ENCODE assay signal across 8 cellular contexts in genomic region chr4:89056292-89056952, GRCh38. TPM values are rescaled to one million over a fixed set of nuclear protein-coding genes. Genes with fewer than 3 reads are reported as not detected.
DNase-seq lines count a peak whose midpoint lies in the region; ATAC-seq, FAIRE-seq and TF ChIP-seq lines count a peak whose summit lies in the region.

No MANE protein-coding gene starts in this region.

- H3K36me3 ChIP-seq in right lobe of liver, result no peaks in the 10 kb centered on the region
- H3K36me3 ChIP-seq in SK-N-SH (replicated peaks in 1 of 2; ENCODE audit: control insufficient read depth in 1 of 2, insufficient read depth in 2 of 2, low read length in 1 of 2), result no peaks in the 10 kb centered on the region

- H3K27me3 ChIP-seq in right lobe of liver (no peaks in the 10 kb centered on the region), SK-N-SH (ENCODE audit: insufficient read depth) (no peaks in the 10 kb centered on the region)

- H3K9ac ChIP-seq in SK-N-SH, result no peak overlapping the region

- POLR2A ChIA-PET in A549 (lab: Yijun Ruan, JAX), result no interaction called here
- POLR2A ChIA-PET in HEK293T (lab: Yijun Ruan, JAX), result interaction anchor here (1.0 to 1.5 kb wide), 3 partner anchors 14 to 55 kb away, joined by 3 to 8 read pairs (median 3); partner anchors contain the start of gene TIGD2
- POLR2A ChIA-PET in SK-N-SH (lab: Yijun Ruan, JAX), result no interaction called here

- H4K20me1 ChIP-seq in SK-N-SH (ENCODE audit: insufficient read depth), result no peaks in the 10 kb centered on the region

- CTCF ChIA-PET in A549 (lab: Yijun Ruan, JAX), result interaction anchor here (1.5 kb wide), 1 partner anchor 55 kb away, joined by 5 read pairs; the partner anchor contains the start of gene TIGD2
- CTCF ChIA-PET in HEK293T (lab: Yijun Ruan, JAX), result no interaction called here
- CTCF ChIA-PET in SK-N-SH (lab: Yijun Ruan, JAX), result interaction anchor here (0.9 to 1.0 kb wide), 3 partner anchors 12 to 54 kb away, joined by 3 to 4 read pairs (median 3); no protein-coding TSS in a partner anchor

- WGBS in A549 (ENCODE audit: missing lambda C conversion rate), result 1% methylated on average over 2 of the region's 2 CpGs
- WGBS in right lobe of liver (ENCODE audit: insufficient coverage, low coverage, low lambda C conversion rate, missing lambda C conversion rate), result 34% methylated on average over 2 of the region's 2 CpGs
- WGBS in SK-N-SH (ENCODE audit: low lambda C conversion rate), result 49% methylated on average over 2 of the region's 2 CpGs

- no peak overlapping the region for H2AFZ ChIP-seq in SK-N-SH (ENCODE audit: low read depth)

- no peak for FAIRE-seq in A549 (lab: Jason Lieb, UNC)

- no peaks in the 10 kb centered on the region for H3K79me2 ChIP-seq in SK-N-SH (ENCODE audit: insufficient read depth)

- TF ChIP-seq CTCF in A549 (IDR thresholded peaks at IDR 0.05) (no peak), brain (conservative IDR thresholded peaks at IDR 0.05) (no peak), right lobe of liver (IDR thresholded peaks at IDR 0.05) (no peak), SK-N-SH (IDR thresholded peaks at IDR 0.05) (no peak)

- H3K4me1 Mint-ChIP-seq in brain, result peaks cover 56% of the 10 kb centered on the region

- H3K9me3 ChIP-seq in A549 (no peaks in the 10 kb centered on the region), right lobe of liver (no peaks in the 10 kb centered on the region), SK-N-SH (no peaks in the 10 kb centered on the region)

- H3K27ac Mint-ChIP-seq in brain, result peak overlapping the region; percentile 81 to 95 (median 93)

- H3K4me1 ChIP-seq in A549, result peaks cover 7% of the 10 kb centered on the region; the same call in 1 of the 3 replicates
- no peaks in the 10 kb centered on the region for H3K4me1 ChIP-seq in right lobe of liver
- no peaks in the 10 kb centered on the region for H3K4me1 ChIP-seq in SK-N-SH (ENCODE audit: control insufficient read depth in 1 of 2, insufficient read depth in 2 of 2, low read depth in 1 of 2, low read length in 1 of 2)

- peak overlapping the region; percentile 71 for H3K4me2 ChIP-seq in A549
- no peak overlapping the region for H3K4me2 ChIP-seq in SK-N-SH

- H3K9me2 ChIP-seq in SK-N-SH, result no peaks in the 10 kb centered on the region

- no peak for TF ChIP-seq POLR2A in A549 (IDR thresholded peaks at IDR 0.05; ENCODE audit: low read length)
- no peak for TF ChIP-seq POLR2A in right lobe of liver (IDR thresholded peaks at IDR 0.05)

- peaks cover 12% of the 10 kb centered on the region for H3K36me3 Mint-ChIP-seq in brain

- TF ChIP-seq EP300 in A549 (IDR thresholded peaks at IDR 0.05) (no peak), SK-N-SH (IDR thresholded peaks at IDR 0.05; ENCODE audit: borderline replicate concordance in 1 of 2, low read depth in 1 of 2, low read length in 1 of 2) (no peak)

- TF ChIP-seq RAD21 in A549 (conservative IDR thresholded peaks at IDR 0.05 in 1 of 2, IDR thresholded peaks at IDR 0.05 in 1 of 2) (no peak), SK-N-SH (IDR thresholded peaks at IDR 0.05; ENCODE audit: low read length) (no peak)

- peaks cover 15% of the 10 kb centered on the region for H3K27me3 Mint-ChIP-seq in brain

- peaks cover 9 to 26% (median 21%) of the 10 kb centered on the region in 5 experiments for H3K9me3 Mint-ChIP-seq in brain

- peak overlapping the region; percentile 86 to 94 (median 90) for H3K4me3 Mint-ChIP-seq in brain

- no peaks in the 10 kb centered on the region for H3F3A ChIP-seq in SK-N-SH (replicated peaks; ENCODE audit: insufficient read depth)

- H3K27ac ChIP-seq in A549 (peak overlapping the region; percentile 80 to 88), right lobe of liver (peak overlapping the region; percentile 1 to 34 (median 2)), SK-N-SH (ENCODE audit: low read depth in 2 of 2, low read length in 1 of 2) (no peak overlapping the region)

- no peak for DNase-seq in A549 (ENCODE audit: low read depth in 1 of 2, low spot score in 1 of 2)
- DNase-seq in HEK293T (ENCODE audit: extremely low spot score), result peak; percentile 28
- no peak for DNase-seq in right lobe of liver
- no peak for DNase-seq in OCI-M2 (lab: John Stamatoyannopoulos, UW; ENCODE audit: unreplicated experiment)
- no peak for DNase-seq in HT-29 (ENCODE audit: low spot score)
- DNase-seq in SK-N-SH, result no peak
- no peak for DNase-seq in NOMO-1 (lab: John Stamatoyannopoulos, UW; ENCODE audit: unreplicated experiment in 2 of 2)

- intact Hi-C loops in right lobe of liver (cut with DNase I), result no loop called here

- H3K4me3 ChIP-seq in A549 (peak overlapping the region; percentile 57), right lobe of liver (peak overlapping the region; percentile 24 to 45 (median 42)), SK-N-SH (ENCODE audit: low read depth in 2 of 2, low read length in 1 of 2) (peak overlapping the region in 1 of 2 experiments; percentile 12; a peak in 1 of 4 replicates)

- ATAC-seq in A549 (peak in 1 of 2 experiments; percentile 90; a peak in 3 of 6 replicates), right lobe of liver (peak in 3 of 4 donors; percentile 57 to 71 (median 66))

TF ChIP-seq in A549, 52 proteins besides CTCF, POLR2A, EP300 and RAD21:
- TF ChIP-seq ZSCAN20 (CRISPR knock-in tag; IDR thresholded peaks at IDR 0.05), result no peak
- no peak for TF ChIP-seq NFE2L2 (conservative IDR thresholded peaks at IDR 0.05; ENCODE audit: low read length)
- TF ChIP-seq TFCP2L1 (CRISPR knock-in tag; IDR thresholded peaks at IDR 0.05), result no peak
- TF ChIP-seq PHF8 (IDR thresholded peaks at IDR 0.05; ENCODE audit: borderline replicate concordance, low read depth), result no peak
- no peak for TF ChIP-seq CHD4 (IDR thresholded peaks at IDR 0.05; ENCODE audit: borderline replicate concordance)

TF ChIP-seq in HEK293T, 16 proteins besides CTCF, POLR2A, EP300 and RAD21:
- TF ChIP-seq FOXK2 (IDR thresholded peaks at IDR 0.05) (peak; percentile 40; the same call in 1 of the 2 replicates), FOXA1 (IDR thresholded peaks at IDR 0.05) (no peak)

TF ChIP-seq in SK-N-SH, 30 proteins besides CTCF, POLR2A, EP300 and RAD21:
- TF ChIP-seq PBX3 (IDR thresholded peaks at IDR 0.05), result no peak
- no peak for TF ChIP-seq TCF12 (IDR thresholded peaks at IDR 0.05)
- TF ChIP-seq NRF1 (IDR thresholded peaks at IDR 0.05; ENCODE audit: low read depth, low read length), result no peak
- no peak for TF ChIP-seq MAX (IDR thresholded peaks at IDR 0.05; ENCODE audit: low read depth)
- no peak for TF ChIP-seq RFX5 (IDR thresholded peaks at IDR 0.05; ENCODE audit: low read length)
- TF ChIP-seq MXI1 (IDR thresholded peaks at IDR 0.05; ENCODE audit: low read depth, low read length), result no peak
- no peak for TF ChIP-seq USF2 (IDR thresholded peaks at IDR 0.05; ENCODE audit: borderline replicate concordance, low read depth, low read length)
- TF ChIP-seq POLR2AphosphoS5 (IDR thresholded peaks at IDR 0.05; ENCODE audit: low read depth, low read length), result no peak
- no peak for TF ChIP-seq GABPA (IDR thresholded peaks at IDR 0.05; ENCODE audit: low read depth)
- no peak for TF ChIP-seq GATA2 (CRISPR knock-in tag; IDR thresholded peaks at IDR 0.05)
TF ChIP-seq in SK-N-SH: peak in this region for 0.

RNA-seq across cellular contexts. Expression of gene FAM13A, which starts 0.6 kb away (rescaled TPM):
- polyA plus RNA-seq in A549 (2011; rRNA removed) (21.0 and 22.0 TPM in 2 replicates), A549 (2017; fragmentation: RNase III; extraction: RNeasy Plus Mini Kit Qiagen cat#74134 plus additional on column Dnase treatment) (5.7 to 6.9 TPM (median 6.5 TPM) in 3 replicates), brain (ENCODE audit: insufficient read depth, low read depth, low replicate concordance) (4.0 TPM), SK-N-SH (2012; rRNA removed) (0.67 and 1.1 TPM in 2 replicates)
- polyA plus RNA-seq in A549 (2012; cell fraction: cytosol; rRNA removed), result 3.6 and 3.8 TPM in 2 replicates
- 5.3 and 6.5 TPM in 2 replicates for polyA plus RNA-seq in A549 (2012; cell fraction: nucleus; rRNA removed)
- 34.8 and 43.1 TPM in 2 replicates for polyA minus RNA-seq in A549 (2011; rRNA and poly(A)+ RNA removed)
- 10 to 100 TPM; 28.3 to 82.5 (median 51.7) TPM for total RNA-seq in right lobe of liver
- 6.6 and 7.1 TPM in 2 replicates for total RNA-seq in HT-29 (2014; rRNA removed; shearing (Covaris generic))
- polyA plus RNA-seq in SK-N-SH (2012; cell fraction: cytosol; rRNA removed), result 0.75 and 0.76 TPM in 2 replicates
- polyA plus RNA-seq in SK-N-SH (2012; cell fraction: nucleus; rRNA removed), result 1.8 and 2.2 TPM in 2 replicates

RNA-seq across cellular contexts. Expression of gene TIGD2, which starts 54.9 kb away (rescaled TPM):
- polyA plus RNA-seq in A549 (2011; rRNA removed) (8.8 and 10.7 TPM in 2 replicates), A549 (2017; fragmentation: RNase III; extraction: RNeasy Plus Mini Kit Qiagen cat#74134 plus additional on column Dnase treatment) (6.6 to 7.5 TPM (median 7.2 TPM) in 3 replicates), brain (ENCODE audit: insufficient read depth, low read depth, low replicate concordance) (3.1 TPM), SK-N-SH (2012; rRNA removed) (0.84 and 0.96 TPM in 2 replicates)
- 2.0 and 2.1 TPM in 2 replicates for polyA plus RNA-seq in A549 (2012; cell fraction: cytosol; rRNA removed)
- polyA plus RNA-seq in A549 (2012; cell fraction: nucleus; rRNA removed), result 1.1 and 1.6 TPM in 2 replicates
- 4.6 and 5.1 TPM in 2 replicates for polyA minus RNA-seq in A549 (2011; rRNA and poly(A)+ RNA removed)
- 10 to 100 TPM in 5 of 6 experiments, 1 to 10 TPM in 1; 8.5 to 16.8 (median 13.8) TPM for total RNA-seq in right lobe of liver
- 4.8 and 7.2 TPM in 2 replicates for total RNA-seq in HT-29 (2014; rRNA removed; shearing (Covaris generic))
- 1.3 and 1.5 TPM in 2 replicates for polyA plus RNA-seq in SK-N-SH (2012; cell fraction: cytosol; rRNA removed)
- 0.40 and 0.61 TPM in 2 replicates for polyA plus RNA-seq in SK-N-SH (2012; cell fraction: nucleus; rRNA removed)

Comparison
In these comparisons a context has a peak if more than half of its experiments do, and no peak if none do; other contexts are left out.
1. H3K27ac ChIP-seq: peak in A549 (2 of 2) and right lobe of liver (3 of 3); none in SK-N-SH (0 of 2).